Comparison of ENCODE assay signal across 20 cellular contexts in genomic region chr3:128761392-128761791, GRCh38.
"Had no signal": no experiment of that assay in that cellular context is flagged by ENCODE, and none has a peak within 500 bp of the region (broad histone marks: within the 10 kb centered on the region; RNA-seq: fewer than 3 reads in every experiment).

No MANE protein-coding gene starts in this region.

- H3K27me3 Mint-ChIP-seq: activated naive CD8-positive, alpha-beta T cell treated with anti-CD3 and anti-CD28 coated beads, Interleukin-2, amount 10 ng/mL, durations not matched to agents 7 days and 5 days; stimulated activated memory B cell treated with anti-CD40 and anti-IgM and Interleukin-4, amounts not matched to agents 10 μg/mL and 1 μg/mL and 100 μg/mL, for 72 hours had no signal

- H3K27ac Mint-ChIP-seq: activated naive CD8-positive, alpha-beta T cell treated with anti-CD3 and anti-CD28 coated beads, Interleukin-2, amount 10 ng/mL, durations not matched to agents 7 days and 5 days; endodermal cell; stimulated activated memory B cell treated with anti-CD40 and anti-IgM and Interleukin-4, amounts not matched to agents 10 μg/mL and 1 μg/mL and 100 μg/mL, for 72 hours had no signal

- H3K4me3 Mint-ChIP-seq: activated naive CD8-positive, alpha-beta T cell treated with anti-CD3 and anti-CD28 coated beads, Interleukin-2, amount 10 ng/mL, durations not matched to agents 7 days and 5 days; endodermal cell; neural crest cell; stimulated activated memory B cell treated with anti-CD40 and anti-IgM and Interleukin-4, amounts not matched to agents 10 μg/mL and 1 μg/mL and 100 μg/mL, for 72 hours had no signal

- ATAC-seq: sciatic nerve; stimulated activated memory B cell treated with anti-CD40 and anti-IgM and Interleukin-4, amounts not matched to agents 10 μg/mL and 1 μg/mL and 100 μg/mL, for 72 hours had no signal

- DNase-seq: activated CD4-positive, alpha-beta T cell treated with anti-CD3 and anti-CD28 coated beads for 1 hour; activated CD8-positive, alpha-beta memory T cell treated with anti-CD3 and anti-CD28 coated beads for 24 hours; activated CD8-positive, alpha-beta memory T cell treated with anti-CD3 and anti-CD28 coated beads, Interleukin-2, amount 50 U/mL, for 48 hours; activated naive CD8-positive, alpha-beta T cell treated with anti-CD3 and anti-CD28 coated beads, Interleukin-2, amount 10 ng/mL, durations not matched to agents 7 days and 5 days; amygdala; central memory CD4-positive, alpha-beta T cell; dorsolateral prefrontal cortex; endodermal cell; foreskin fibroblast; glutamatergic neuron; mesendoderm; spleen; stimulated activated CD4-positive, alpha-beta T cell treated with anti-CD3 and anti-CD28 coated beads, Interleukin-4, amount 100 ng/mL, for 4 hours; WERI-Rb-1 had no signal

- H3K9me3 Mint-ChIP-seq: stimulated activated memory B cell treated with anti-CD40 and anti-IgM and Interleukin-4, amounts not matched to agents 10 μg/mL and 1 μg/mL and 100 μg/mL, for 72 hours had no signal

- H3K27ac ChIP-seq: dorsolateral prefrontal cortex, epithelial cell of prostate, prostate gland, thoracic aorta, WERI-Rb-1 had no signal
